8 cellular contexts compared by ENCODE assay signal in genomic region chr5:17257705-17258273, GRCh38. TPM values are rescaled to one million over a fixed set of nuclear protein-coding genes. Genes with fewer than 3 reads are reported as not detected.
DNase-seq lines count a peak whose midpoint lies in the region; ATAC-seq and TF ChIP-seq lines count a peak whose summit lies in the region.
"Had no signal": no experiment of that assay in that cellular context is flagged by ENCODE, and none has a peak within 500 bp of the region (broad histone marks: within the 10 kb centered on the region; RNA-seq: fewer than 3 reads in every experiment).

No MANE protein-coding gene starts in this region.

- peak; percentile 65 for ATAC-seq in GM18861 (IDR thresholded peaks at IDR 0.05; ENCODE audit: unreplicated experiment)
- peak; percentile 72 for ATAC-seq in GM21786 (IDR thresholded peaks at IDR 0.05; ENCODE audit: unreplicated experiment)
- peak; percentile 55 for ATAC-seq in HG03571 (IDR thresholded peaks at IDR 0.05; ENCODE audit: unreplicated experiment)

- peak overlapping the region; percentile 10 to 46 for H3K4me3 ChIP-seq in neutrophil (ENCODE audit: low read depth in 1 of 2, low read length in 1 of 2)

- H3K36me3 ChIP-seq in neutrophil = no peaks in the 10 kb centered on the region

- DNase-seq in A172 (ENCODE audit: low spot score) = no peak
- no peak for DNase-seq in activated CD4-positive, alpha-beta T cell treated with anti-CD3 and anti-CD28 coated beads, Interleukin-2, amount 50 U/mL, for 4 hours
- no peak for DNase-seq in NCI-H1436 (lab: John Stamatoyannopoulos, UW)
- DNase-seq: midbrain had no signal

- no peaks in the 10 kb centered on the region for H3K9me3 ChIP-seq in neutrophil

- H3K27ac ChIP-seq in neutrophil = peak overlapping the region; percentile 93

- TF ChIP-seq CTCF in neutrophil (IDR thresholded peaks at IDR 0.05) = no peak

- H3K4me1 ChIP-seq in neutrophil (ENCODE audit: control insufficient read depth in 1 of 2, insufficient read depth in 1 of 2, low read depth in 1 of 2, low read length in 1 of 2) = peaks cover 97 to 98% of the 10 kb centered on the region in 2 experiments

- no peaks in the 10 kb centered on the region for H3K27me3 ChIP-seq in neutrophil

RNA-seq across cellular contexts. Expression of gene BASP1, which starts 40.4 kb away (rescaled TPM):
- 49.2 and 72.9 TPM in 2 replicates for total RNA-seq in A172 (2014; rRNA removed; shearing (Covaris generic))
